Comparison of ENCODE assay signal across 23 cellular contexts in the genomic region with DNA sequence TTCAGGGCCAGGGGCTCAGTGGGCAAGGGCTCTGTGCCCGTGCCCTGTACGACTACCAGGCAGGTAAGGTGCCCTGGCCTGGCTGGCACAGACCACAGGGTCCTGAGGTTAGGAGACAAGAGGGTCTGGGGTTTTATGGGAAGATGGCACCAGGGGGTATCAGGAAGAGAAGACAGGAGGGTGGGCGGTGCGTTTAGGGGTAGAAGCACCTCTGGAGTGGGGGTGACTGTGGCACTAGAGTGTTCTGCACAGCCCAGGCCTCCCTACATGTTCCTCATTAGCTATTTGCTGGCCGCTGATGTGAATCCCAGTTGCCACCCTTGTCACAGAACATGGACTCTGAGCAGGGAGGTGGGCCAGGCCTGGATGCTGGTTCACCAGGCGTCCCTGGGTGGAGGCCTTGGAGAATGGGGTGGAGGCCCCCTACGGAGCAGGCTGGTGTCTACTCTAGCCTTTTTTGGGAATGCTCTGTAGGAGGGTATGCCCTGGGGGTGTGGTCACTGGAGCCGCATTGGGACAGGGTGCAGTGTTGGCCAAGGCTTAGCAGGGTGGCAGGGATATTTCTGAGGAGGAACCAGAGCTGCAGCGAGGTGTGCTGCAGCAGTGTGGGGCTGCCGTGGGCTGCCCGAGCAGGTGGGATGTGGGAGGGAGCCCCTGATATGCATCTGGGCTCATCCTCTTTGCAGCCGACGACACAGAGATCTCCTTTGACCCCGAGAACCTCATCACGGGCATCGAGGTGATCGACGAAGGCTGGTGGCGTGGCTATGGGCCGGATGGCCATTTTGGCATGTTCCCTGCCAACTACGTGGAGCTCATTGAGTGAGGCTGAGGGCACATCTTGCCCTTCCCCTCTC. TPM values are rescaled to one million over a fixed set of nuclear protein-coding genes. Genes with fewer than 3 reads are reported as not detected.
A peak's percentile ranks its signal among the peaks of the same experiment; 100 is the strongest.
DNase-seq lines count a peak whose midpoint lies in the region; ATAC-seq and TF ChIP-seq lines count a peak whose summit lies in the region.
"Had no signal": no experiment of that assay in that cellular context is flagged by ENCODE, and none has a peak within 500 bp of the region (broad histone marks: within the 10 kb centered on the region; RNA-seq: fewer than 3 reads in every experiment).

No MANE protein-coding gene starts in this region.

- peaks cover 5% of the 10 kb centered on the region for H3K4me1 Mint-ChIP-seq in CD14-positive monocyte
- peaks cover 24% of the 10 kb centered on the region for H3K4me1 Mint-ChIP-seq in nephron progenitor cell
- H3K4me1 Mint-ChIP-seq in effector memory CD8-positive, alpha-beta T cell (ENCODE audit: low read depth in 2 of 2): peaks cover 12 to 16% of the 10 kb centered on the region in 2 donors
- H3K4me1 Mint-ChIP-seq in activated CD4-positive, alpha-beta memory T cell treated with anti-CD3 and anti-CD28 coated beads for 36 hours (ENCODE audit: low read depth): peaks cover 12% of the 10 kb centered on the region

- H3K4me1 ChIP-seq in cardiac muscle cell (ENCODE audit: low read depth): peaks cover 28% of the 10 kb centered on the region

- H3K36me3 Mint-ChIP-seq in CD14-positive monocyte (peaks cover 66 to 69% of the 10 kb centered on the region in 2 donors), nephron progenitor cell (ENCODE audit: low read depth) (peaks cover 30% of the 10 kb centered on the region)
- H3K36me3 Mint-ChIP-seq in effector memory CD8-positive, alpha-beta T cell (ENCODE audit: insufficient read depth): peaks cover 62% of the 10 kb centered on the region
- H3K36me3 Mint-ChIP-seq in activated CD4-positive, alpha-beta memory T cell treated with anti-CD3 and anti-CD28 coated beads for 36 hours: peaks cover 43% of the 10 kb centered on the region

- DNase-seq in CD14-positive monocyte (ENCODE audit: low spot score) (peak; percentile 40), cardiac muscle cell (ENCODE audit: low read depth in 1 of 2, low spot score in 1 of 2) (no peak), nephron progenitor cell (no peak), foreskin melanocyte (no peak)
- DNase-seq in stimulated activated naive CD8-positive, alpha-beta T cell treated with anti-CD3 and anti-CD28 coated beads, Interleukin-15, Interleukin-2, amounts not matched to agents 100 U/mL and 50 U/mL, for 24 hours: no peak
- DNase-seq in effector memory CD8-positive, alpha-beta T cell: no peak
- DNase-seq in activated CD4-positive, alpha-beta memory T cell treated with anti-CD3 and anti-CD28 coated beads for 36 hours: no peak
- DNase-seq: activated CD4-positive, alpha-beta T cell treated with anti-CD3 and anti-CD28 coated beads, Interleukin-2, amount 50 U/mL, for 1 hour; activated T-cell treated with anti-CD3 and anti-CD28 coated beads, Interleukin-2, amount 50 U/mL, for 4 hours; caudate nucleus; effector CD8-positive, alpha-beta T cell; EL; mesendoderm; MV-4-11; NCI-H1930; NCI-H510A; nucleus accumbens; stimulated activated CD4-positive, alpha-beta T cell treated with anti-CD3 and anti-CD28 coated beads, Interleukin-4, amount 100 ng/mL, for 24 hours had no signal

- H3K9me3 Mint-ChIP-seq in CD14-positive monocyte (no peaks in the 10 kb centered on the region), nephron progenitor cell (no peaks in the 10 kb centered on the region)
- H3K9me3 Mint-ChIP-seq in effector memory CD8-positive, alpha-beta T cell: no peaks in the 10 kb centered on the region
- no peaks in the 10 kb centered on the region for H3K9me3 Mint-ChIP-seq in activated CD4-positive, alpha-beta memory T cell treated with anti-CD3 and anti-CD28 coated beads for 36 hours
- H3K9me3 Mint-ChIP-seq: activated T-cell treated with anti-CD3 and anti-CD28 coated beads, Interleukin-2, amount 50 U/mL, for 4 hours; GM23338 had no signal

- no peaks in the 10 kb centered on the region for H3K27me3 ChIP-seq in cardiac muscle cell
- H3K27me3 ChIP-seq: adrenal gland, heart left ventricle had no signal

- POLR2A ChIA-PET in activated CD4-positive, alpha-beta memory T cell treated with anti-CD3 and anti-CD28 coated beads for 36 hours (lab: Charles Lee): no interaction called here

- intact Hi-C loops in CD14-positive monocyte (cut with micrococcal nuclease): no loop called here
- intact Hi-C loops in activated CD4-positive, alpha-beta memory T cell treated with anti-CD3 and anti-CD28 coated beads for 36 hours (cut with micrococcal nuclease): no loop called here

- H3K27me3 Mint-ChIP-seq in CD14-positive monocyte (ENCODE audit: low read depth in 3 of 3) (peaks cover 3 to 10% (median 4%) of the 10 kb centered on the region in 3 donors), nephron progenitor cell (ENCODE audit: low read depth, poor library complexity) (no peaks in the 10 kb centered on the region)
- no peaks in the 10 kb centered on the region for H3K27me3 Mint-ChIP-seq in effector memory CD8-positive, alpha-beta T cell
- no peaks in the 10 kb centered on the region for H3K27me3 Mint-ChIP-seq in activated CD4-positive, alpha-beta memory T cell treated with anti-CD3 and anti-CD28 coated beads for 36 hours

- TF ChIP-seq CTCF in 22Rv1 (IDR thresholded peaks at IDR 0.05) (no peak), CD14-positive monocyte (IDR thresholded peaks at IDR 0.05) (no peak), cardiac muscle cell (IDR thresholded peaks at IDR 0.05; ENCODE audit: low read depth, low read length) (no peak), nephron progenitor cell (IDR thresholded peaks at IDR 0.05) (no peak)

- no peak overlapping the region for H3K4me3 ChIP-seq in cardiac muscle cell
- H3K4me3 ChIP-seq: adrenal gland, GM23338, heart left ventricle had no signal

- CTCF ChIA-PET in activated CD4-positive, alpha-beta memory T cell treated with anti-CD3 and anti-CD28 coated beads for 36 hours (lab: Charles Lee): interaction anchor here (0.6 kb wide), 1 partner anchor 514 kb away, joined by 4 read pairs; no protein-coding TSS in a partner anchor

- peaks cover 18% of the 10 kb centered on the region for H3K36me3 ChIP-seq in cardiac muscle cell

- H3K4me3 Mint-ChIP-seq in CD14-positive monocyte (no peak overlapping the region), nephron progenitor cell (no peak overlapping the region)
- no peak overlapping the region for H3K4me3 Mint-ChIP-seq in effector memory CD8-positive, alpha-beta T cell
- H3K4me3 Mint-ChIP-seq in activated CD4-positive, alpha-beta memory T cell treated with anti-CD3 and anti-CD28 coated beads for 36 hours: no peak overlapping the region
- H3K4me3 Mint-ChIP-seq: activated T-cell treated with anti-CD3 and anti-CD28 coated beads, Interleukin-2, amount 50 U/mL, for 4 hours; GM23338 had no signal

- no peaks in the 10 kb centered on the region for H3K9me3 ChIP-seq in cardiac muscle cell (ENCODE audit: low read depth)
- H3K9me3 ChIP-seq: adrenal gland, heart left ventricle had no signal

- peak overlapping the region; percentile 80 for H3K27ac ChIP-seq in 22Rv1
- peak overlapping the region; percentile 48 for H3K27ac ChIP-seq in cardiac muscle cell
- H3K27ac ChIP-seq: adrenal gland, HL-60 had no signal

- ATAC-seq in stimulated activated naive CD8-positive, alpha-beta T cell treated with anti-CD3 and anti-CD28 coated beads, Interleukin-15, Interleukin-2, amounts not matched to agents 100 U/mL and 50 U/mL, for 24 hours: no peak
- no peak for ATAC-seq in effector memory CD8-positive, alpha-beta T cell (replicated peaks)
- ATAC-seq: activated T-cell treated with anti-CD3 and anti-CD28 coated beads, Interleukin-2, amount 50 U/mL, for 4 hours; GM23338 had no signal

- H3K27ac Mint-ChIP-seq in CD14-positive monocyte (peak overlapping the region in 3 of 7 donors; percentile 40 to 71 (median 57)), nephron progenitor cell (peak overlapping the region; percentile 74)
- H3K27ac Mint-ChIP-seq in effector memory CD8-positive, alpha-beta T cell: peak overlapping the region in 1 of 2 donors; percentile 79
- no peak overlapping the region for H3K27ac Mint-ChIP-seq in activated CD4-positive, alpha-beta memory T cell treated with anti-CD3 and anti-CD28 coated beads for 36 hours
- H3K27ac Mint-ChIP-seq: GM23338 had no signal

RNA-seq across cellular contexts. Expression of gene PGAM2, which starts 5.0 kb away (rescaled TPM):
- polyA plus RNA-seq in CD14-positive monocyte: not detected
- 129 and 148 TPM in 2 replicates for total RNA-seq in cardiac muscle cell
- polyA plus RNA-seq in cardiac muscle cell: 165 and 213 TPM in 2 replicates
- under 1 TPM; 0.26 to 0.27 TPM for total RNA-seq in activated CD4-positive, alpha-beta memory T cell treated with anti-CD3 and anti-CD28 coated beads for 36 hours

RNA-seq across cellular contexts. Expression of gene DBNL, which starts 15.8 kb away (rescaled TPM):
- polyA plus RNA-seq in CD14-positive monocyte (100 to 1,000 TPM; 304 to 321 TPM), cardiac muscle cell (69.3 and 129 TPM in 2 replicates)
- 130 TPM in 2 replicates for total RNA-seq in cardiac muscle cell
- total RNA-seq in activated CD4-positive, alpha-beta memory T cell treated with anti-CD3 and anti-CD28 coated beads for 36 hours: 100 to 1,000 TPM; 128 to 129 TPM

RNA-seq across cellular contexts. Expression of gene POLM, which starts 22.0 kb away (rescaled TPM):
- 1 to 10 TPM; 4.8 TPM for polyA plus RNA-seq in CD14-positive monocyte
- 52.5 and 95.9 TPM in 2 replicates for total RNA-seq in cardiac muscle cell
- 25.1 and 26.7 TPM in 2 replicates for polyA plus RNA-seq in cardiac muscle cell
- 10 to 100 TPM; 32.5 to 32.7 TPM for total RNA-seq in activated CD4-positive, alpha-beta memory T cell treated with anti-CD3 and anti-CD28 coated beads for 36 hours

RNA-seq across cellular contexts. Expression of gene AEBP1, which starts 43.8 kb away (rescaled TPM):
- not detected for polyA plus RNA-seq in CD14-positive monocyte
- 60.8 and 94.1 TPM in 2 replicates for total RNA-seq in cardiac muscle cell
- polyA plus RNA-seq in cardiac muscle cell: 96.0 and 107 TPM in 2 replicates
- 1 to 10 TPM; 5.5 to 6.6 TPM for total RNA-seq in activated CD4-positive, alpha-beta memory T cell treated with anti-CD3 and anti-CD28 coated beads for 36 hours

Comparison
In these comparisons a context has a peak if more than half of its experiments do, and no peak if none do; other contexts are left out.
1. RNA of gene PGAM2, which starts 5.0 kb away (total RNA-seq): 129 to 148 TPM in cardiac muscle cell; 0.26 to 0.27 TPM in activated CD4-positive, alpha-beta memory T cell treated with anti-CD3 and anti-CD28 coated beads for 36 hours; every median in the first group is over 100 times any median in the second.